Comparison of ENCODE assay signal across 2 cellular contexts in the genomic region with DNA sequence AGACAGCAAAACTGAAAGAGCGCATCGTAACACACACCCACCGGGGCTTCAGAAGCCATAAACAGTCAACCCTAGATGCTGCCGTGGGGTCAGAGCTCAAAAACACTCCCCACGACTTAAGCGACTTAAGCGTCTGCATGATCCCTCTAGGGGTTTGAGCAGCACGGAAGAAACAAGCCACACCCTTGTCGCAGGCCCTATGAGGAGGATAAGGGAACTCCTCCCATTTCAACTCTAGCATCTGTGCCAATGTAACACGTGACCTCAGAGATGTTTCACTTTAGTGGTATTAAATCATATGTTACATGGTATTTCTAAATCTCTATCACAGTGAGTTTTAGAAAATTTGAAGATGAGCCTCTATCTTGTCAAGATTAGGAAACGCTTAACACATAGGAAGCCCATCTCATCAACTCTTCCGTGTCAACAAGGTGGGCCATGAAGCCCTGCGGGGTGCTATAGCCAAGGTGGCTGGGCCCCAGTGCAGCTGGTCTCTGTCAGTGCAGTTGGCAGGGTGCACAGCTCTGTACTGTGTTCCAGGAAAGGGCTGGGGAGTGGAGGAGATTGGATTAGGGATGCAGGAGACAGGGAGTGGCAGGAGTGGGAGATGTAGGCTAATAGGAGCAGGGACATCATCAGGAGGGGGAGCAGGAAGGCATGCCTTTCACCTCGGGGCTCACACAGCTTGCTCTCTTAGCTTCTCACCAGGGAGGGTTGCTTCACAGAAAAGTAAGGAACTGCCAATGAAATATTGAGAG.
TF ChIP-seq lines count a peak whose summit lies in the region.

No MANE protein-coding gene starts in this region.

TF ChIP-seq in GM23338, 12 proteins besides CTCF, POLR2A, EP300 and RAD21 (continues in another document):
- no peak for TF ChIP-seq CREB1 (CRISPR knock-in tag; IDR thresholded peaks at IDR 0.05; ENCODE audit: low read depth)
- TF ChIP-seq POLR2AphosphoS5 (IDR thresholded peaks at IDR 0.05; ENCODE audit: low read depth): no peak
- TF ChIP-seq EZH2phosphoT487 (IDR thresholded peaks at IDR 0.05; ENCODE audit: unreplicated experiment): no peak
- TF ChIP-seq, protein P1, sequence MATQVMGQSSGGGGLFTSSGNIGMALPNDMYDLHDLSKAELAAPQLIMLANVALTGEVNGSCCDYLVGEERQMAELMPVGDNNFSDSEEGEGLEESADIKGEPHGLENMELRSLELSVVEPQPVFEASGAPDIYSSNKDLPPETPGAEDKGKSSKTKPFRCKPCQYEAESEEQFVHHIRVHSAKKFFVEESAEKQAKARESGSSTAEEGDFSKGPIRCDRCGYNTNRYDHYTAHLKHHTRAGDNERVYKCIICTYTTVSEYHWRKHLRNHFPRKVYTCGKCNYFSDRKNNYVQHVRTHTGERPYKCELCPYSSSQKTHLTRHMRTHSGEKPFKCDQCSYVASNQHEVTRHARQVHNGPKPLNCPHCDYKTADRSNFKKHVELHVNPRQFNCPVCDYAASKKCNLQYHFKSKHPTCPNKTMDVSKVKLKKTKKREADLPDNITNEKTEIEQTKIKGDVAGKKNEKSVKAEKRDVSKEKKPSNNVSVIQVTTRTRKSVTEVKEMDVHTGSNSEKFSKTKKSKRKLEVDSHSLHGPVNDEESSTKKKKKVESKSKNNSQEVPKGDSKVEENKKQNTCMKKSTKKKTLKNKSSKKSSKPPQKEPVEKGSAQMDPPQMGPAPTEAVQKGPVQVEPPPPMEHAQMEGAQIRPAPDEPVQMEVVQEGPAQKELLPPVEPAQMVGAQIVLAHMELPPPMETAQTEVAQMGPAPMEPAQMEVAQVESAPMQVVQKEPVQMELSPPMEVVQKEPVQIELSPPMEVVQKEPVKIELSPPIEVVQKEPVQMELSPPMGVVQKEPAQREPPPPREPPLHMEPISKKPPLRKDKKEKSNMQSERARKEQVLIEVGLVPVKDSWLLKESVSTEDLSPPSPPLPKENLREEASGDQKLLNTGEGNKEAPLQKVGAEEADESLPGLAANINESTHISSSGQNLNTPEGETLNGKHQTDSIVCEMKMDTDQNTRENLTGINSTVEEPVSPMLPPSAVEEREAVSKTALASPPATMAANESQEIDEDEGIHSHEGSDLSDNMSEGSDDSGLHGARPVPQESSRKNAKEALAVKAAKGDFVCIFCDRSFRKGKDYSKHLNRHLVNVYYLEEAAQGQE (IDR thresholded peaks at IDR 0.05; ENCODE audit: unreplicated experiment): no peak
- no peak for TF ChIP-seq ZNF331 (CRISPR knock-in tag; IDR thresholded peaks at IDR 0.05; ENCODE audit: low read depth)
- no peak for TF ChIP-seq JUNB (IDR thresholded peaks at IDR 0.05; ENCODE audit: unreplicated experiment)
- no peak for TF ChIP-seq ZNF114 (CRISPR knock-in tag; IDR thresholded peaks at IDR 0.05)
- no peak for TF ChIP-seq NANOG (IDR thresholded peaks at IDR 0.05; ENCODE audit: borderline replicate concordance)
- no peak for TF ChIP-seq EZH2 (IDR thresholded peaks at IDR 0.05; ENCODE audit: low read depth, unreplicated experiment)
- TF ChIP-seq, protein P2, sequence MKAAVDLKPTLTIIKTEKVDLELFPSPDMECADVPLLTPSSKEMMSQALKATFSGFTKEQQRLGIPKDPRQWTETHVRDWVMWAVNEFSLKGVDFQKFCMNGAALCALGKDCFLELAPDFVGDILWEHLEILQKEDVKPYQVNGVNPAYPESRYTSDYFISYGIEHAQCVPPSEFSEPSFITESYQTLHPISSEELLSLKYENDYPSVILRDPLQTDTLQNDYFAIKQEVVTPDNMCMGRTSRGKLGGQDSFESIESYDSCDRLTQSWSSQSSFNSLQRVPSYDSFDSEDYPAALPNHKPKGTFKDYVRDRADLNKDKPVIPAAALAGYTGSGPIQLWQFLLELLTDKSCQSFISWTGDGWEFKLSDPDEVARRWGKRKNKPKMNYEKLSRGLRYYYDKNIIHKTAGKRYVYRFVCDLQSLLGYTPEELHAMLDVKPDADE (IDR thresholded peaks at IDR 0.05): no peak
- no peak for TF ChIP-seq STAT1 (IDR thresholded peaks at IDR 0.05; ENCODE audit: unreplicated experiment)

TF ChIP-seq in H1, 55 proteins besides CTCF, POLR2A, EP300 and RAD21:
- TF ChIP-seq CTBP2 (IDR thresholded peaks at IDR 0.05; ENCODE audit: borderline replicate concordance, insufficient read depth, insufficient read length, low read length): no peak
- TF ChIP-seq FOSL1 (IDR thresholded peaks at IDR 0.05; ENCODE audit: insufficient read depth, low read depth, low read length): no peak
- no peak for TF ChIP-seq YY1 (IDR thresholded peaks at IDR 0.05; ENCODE audit: low read depth, low read length)
- TF ChIP-seq GTF2F1 (IDR thresholded peaks at IDR 0.05; ENCODE audit: borderline replicate concordance, low read depth, low read length): no peak
- TF ChIP-seq, protein P3, sequence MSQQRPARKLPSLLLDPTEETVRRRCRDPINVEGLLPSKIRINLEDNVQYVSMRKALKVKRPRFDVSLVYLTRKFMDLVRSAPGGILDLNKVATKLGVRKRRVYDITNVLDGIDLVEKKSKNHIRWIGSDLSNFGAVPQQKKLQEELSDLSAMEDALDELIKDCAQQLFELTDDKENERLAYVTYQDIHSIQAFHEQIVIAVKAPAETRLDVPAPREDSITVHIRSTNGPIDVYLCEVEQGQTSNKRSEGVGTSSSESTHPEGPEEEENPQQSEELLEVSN (IDR thresholded peaks at IDR 0.05): no peak
TF ChIP-seq in H1: peak in this region for 0.
